ENCODE assay signal across 19 cellular contexts in genomic region chr9:22044583-22044982, GRCh38. TPM values are rescaled to one million over a fixed set of nuclear protein-coding genes. Genes with fewer than 3 reads are reported as not detected.
DNase-seq lines count a peak whose midpoint lies in the region; ATAC-seq and TF ChIP-seq lines count a peak whose summit lies in the region.
"Had no signal": no experiment of that assay in that cellular context is flagged by ENCODE, and none has a peak within 500 bp of the region (broad histone marks: within the 10 kb centered on the region; RNA-seq: fewer than 3 reads in every experiment).

No MANE protein-coding gene starts in this region.

- DNase-seq in AG20443 (ENCODE audit: low spot score) (peak; percentile 63), PC-9 (peak in 1 of 2 experiments; percentile 53), dermis blood vessel endothelial cell (peak; percentile 77), mesenchymal stem cell (peak; percentile 55), thyroid gland (no peak)
- DNase-seq in activated T-cell treated with anti-CD3 and anti-CD28 coated beads, Interleukin-2, amount 50 U/mL, for 1 hour, result no peak
- DNase-seq in NK-92 treated with Interleukin-12 subunit alpha and Interleukin-12 subunit beta, amount 100 ng/mL, for 24 hours (lab: John Stamatoyannopoulos, UW), result no peak
- DNase-seq: activated CD4-positive, alpha-beta T cell treated with anti-CD3 and anti-CD28 coated beads, Interleukin-2, amount 50 U/mL, for 1 hour; activated T-cell treated with anti-CD3 and anti-CD28 coated beads, Interleukin-2, amount 50 U/mL, for 48 hours; amygdala; BE2C; DMS79 treated with DMSO at 0.1 percent for 48 hours; kidney; NCI-H187; NCI-H774; ovary had no signal

- H2BK15ac ChIP-seq in mesenchymal stem cell (ENCODE audit: low read depth, poor library complexity, severe bottlenecking), result no peak overlapping the region

- H3K4me3 ChIP-seq in PC-9, result no peak overlapping the region
- H3K4me3 ChIP-seq in mesenchymal stem cell (ENCODE audit: insufficient read depth in 1 of 2, low read depth in 1 of 2, low read length in 2 of 2), result no peak overlapping the region
- no peak overlapping the region for H3K4me3 ChIP-seq in thyroid gland (replicated peaks in 1 of 3)
- H3K4me3 ChIP-seq: GM12878, ovary had no signal

- H3K18ac ChIP-seq in mesenchymal stem cell (ENCODE audit: low read depth in 1 of 2, low read length in 2 of 2), result no peak overlapping the region

- H2AFZ ChIP-seq in PC-9, result no peak overlapping the region
- no peak overlapping the region for H2AFZ ChIP-seq in mesenchymal stem cell (ENCODE audit: low read depth, low read length)

- no peaks in the 10 kb centered on the region for H4K20me1 ChIP-seq in PC-9 (ENCODE audit: insufficient read depth)

- H3K27me3 ChIP-seq in PC-9 (ENCODE audit: insufficient read depth, low read depth) (no peaks in the 10 kb centered on the region), mesenchymal stem cell (ENCODE audit: control insufficient read depth in 1 of 2, insufficient read depth in 1 of 2, low read length in 2 of 2) (no peaks in the 10 kb centered on the region), thyroid gland (no peaks in the 10 kb centered on the region)
- H3K27me3 ChIP-seq: BE2C, ovary had no signal

- H3K9me2 ChIP-seq in PC-9 (ENCODE audit: insufficient read depth), result no peaks in the 10 kb centered on the region

- no peaks in the 10 kb centered on the region for H3K79me1 ChIP-seq in mesenchymal stem cell (replicated peaks; ENCODE audit: low read length, poor library complexity, severe bottlenecking)

- H3K4me2 ChIP-seq in PC-9, result no peak overlapping the region
- no peak overlapping the region for H3K4me2 ChIP-seq in mesenchymal stem cell (ENCODE audit: low read length, poor library complexity, severe bottlenecking)

- no peaks in the 10 kb centered on the region for H3K79me2 ChIP-seq in PC-9 (ENCODE audit: low read depth)

- BruUV-seq in PC-9 (replicated peaks; lab: Mats Ljungman, UMichigan), result no TSS peak

- no peak for ATAC-seq in HG03108 (IDR thresholded peaks at IDR 0.05; ENCODE audit: unreplicated experiment)
- ATAC-seq: GM12878, HCT116 had no signal

- no peaks in the 10 kb centered on the region for H3K36me3 ChIP-seq in PC-9 (ENCODE audit: low read depth)
- H3K36me3 ChIP-seq in mesenchymal stem cell (ENCODE audit: control insufficient read depth in 1 of 2, insufficient read depth in 2 of 2, low read depth in 1 of 2, low read length in 2 of 2), result no peaks in the 10 kb centered on the region
- H3K36me3 ChIP-seq in thyroid gland, result no peaks in the 10 kb centered on the region
- H3K36me3 ChIP-seq: BE2C, ovary had no signal

- no peak overlapping the region for H2BK120ac ChIP-seq in mesenchymal stem cell (ENCODE audit: low read depth, low read length)

- H3K23ac ChIP-seq in mesenchymal stem cell (ENCODE audit: low read length in 2 of 2), result no peak overlapping the region

- TF ChIP-seq POLR2A in thyroid gland (IDR thresholded peaks at IDR 0.05), result no peak

- H4K8ac ChIP-seq in mesenchymal stem cell (ENCODE audit: low read length), result no peak overlapping the region

- peaks cover 25% of the 10 kb centered on the region for H3F3A ChIP-seq in PC-9 (ENCODE audit: insufficient read depth, low read depth)

- no peak overlapping the region for H2BK5ac ChIP-seq in mesenchymal stem cell (ENCODE audit: low read depth, low read length, poor library complexity, severe bottlenecking)

- POLR2A ChIA-PET in PC-9 (lab: Charles Lee; ENCODE audit: unreplicated experiment), result no interaction called here

- no peak overlapping the region for H2AK5ac ChIP-seq in mesenchymal stem cell (ENCODE audit: low read length, severe bottlenecking)

- H3K14ac ChIP-seq in mesenchymal stem cell (ENCODE audit: low read length in 2 of 2), result no peak overlapping the region

- H3K9me3 ChIP-seq in PC-9 (ENCODE audit: insufficient read depth, low read depth), result no peaks in the 10 kb centered on the region
- no peaks in the 10 kb centered on the region for H3K9me3 ChIP-seq in mesenchymal stem cell (ENCODE audit: control insufficient read depth, low read length)
- H3K9me3 ChIP-seq in thyroid gland, result no peaks in the 10 kb centered on the region
- H3K9me3 ChIP-seq: BE2C, ovary had no signal

- CTCF ChIA-PET in PC-9 (lab: Charles Lee), result no interaction called here

- intact Hi-C loops in PC-9 (cut with micrococcal nuclease; ENCODE audit: unreplicated experiment), result loop anchor here (5.0 kb wide), 2 partner anchors 58 to 173 kb away; no protein-coding TSS in a partner anchor
- intact Hi-C loops in thyroid gland (cut with DNase I), result no loop called here

- H3K9ac ChIP-seq in mesenchymal stem cell (ENCODE audit: low read length), result no peak overlapping the region

- H3K4me1 ChIP-seq in PC-9 (replicated peaks; ENCODE audit: insufficient read depth) (peaks cover 44% of the 10 kb centered on the region), mesenchymal stem cell (ENCODE audit: control insufficient read depth, insufficient read depth, low read depth, low read length) (no peaks in the 10 kb centered on the region), thyroid gland (no peaks in the 10 kb centered on the region)
- H3K4me1 ChIP-seq: BE2C had no signal

- H4K91ac ChIP-seq in mesenchymal stem cell (ENCODE audit: low read length), result no peak overlapping the region

- no peak overlapping the region for H3K4ac ChIP-seq in mesenchymal stem cell (ENCODE audit: low read depth in 1 of 2, low read length in 2 of 2)

- H3K27ac ChIP-seq in PC-9 (0 out of 2 replicates have a peak overlapping the region, but pooled peaks have one; percentile 25), mesenchymal stem cell (ENCODE audit: low read length, poor library complexity, severe bottlenecking) (no peak overlapping the region), thyroid gland (no peak overlapping the region)
- H3K27ac ChIP-seq: ovary had no signal

- H2BK12ac ChIP-seq in mesenchymal stem cell (ENCODE audit: low read length in 2 of 2), result no peak overlapping the region

- TF ChIP-seq CTCF in PC-9 (conservative IDR thresholded peaks at IDR 0.05) (no peak), thyroid gland (IDR thresholded peaks at IDR 0.05) (no peak)

RNA-seq across cellular contexts. Expression of gene CDKN2B, which starts 35.5 kb away (rescaled TPM):
- total RNA-seq in PC-9 (2021), result 33.8 and 40.2 TPM in 2 replicates
- total RNA-seq in dermis blood vessel endothelial cell, result 1.9 and 2.4 TPM in 2 replicates
- polyA plus RNA-seq in mesenchymal stem cell (2013, experiment 1 of 2), result 36.2 TPM
- polyA plus RNA-seq in mesenchymal stem cell (2013, experiment 2 of 2), result 34.9 TPM
- 1 to 10 TPM in 2 of 4 donors, under 1 TPM in 2; 0.44 to 2.0 (median 1.2) TPM for total RNA-seq in thyroid gland

RNA-seq across cellular contexts. Expression of gene CDKN2B-AS1, which starts 50.0 kb away (rescaled TPM):
- total RNA-seq in PC-9 (2021) (11.6 and 12.5 TPM in 2 replicates), dermis blood vessel endothelial cell (0.28 and 2.2 TPM in 2 replicates), thyroid gland (under 1 TPM in 2 of 4 donors, not detected in 2; 0.38 to 0.56 TPM)
- 1.4 TPM for polyA plus RNA-seq in mesenchymal stem cell (2013, experiment 1 of 2)
- 1.9 TPM for polyA plus RNA-seq in mesenchymal stem cell (2013, experiment 2 of 2)

RNA-seq across cellular contexts. Expression of gene CDKN2A, which starts 50.4 kb away (rescaled TPM):
- total RNA-seq in PC-9 (2021) (282 and 404 TPM in 2 replicates), dermis blood vessel endothelial cell (1.0 and 1.3 TPM in 2 replicates), thyroid gland (1 to 10 TPM in 3 of 4 donors, not detected in 1; 1.9 to 2.3 (median 2.1) TPM)
- 82.9 TPM for polyA plus RNA-seq in mesenchymal stem cell (2013, experiment 1 of 2)
- polyA plus RNA-seq in mesenchymal stem cell (2013, experiment 2 of 2), result 83.8 TPM

Comparison
In these comparisons a context has a peak if more than half of its experiments do, and no peak if none do; other contexts are left out.
1. DNase-seq: peak in AG20443 (single experiment), dermis blood vessel endothelial cell (single experiment) and mesenchymal stem cell (single experiment); none in activated T-cell treated with anti-CD3 and anti-CD28 coated beads, Interleukin-2, amount 50 U/mL, for 1 hour (single experiment), thyroid gland (0 of 2) and NK-92 treated with Interleukin-12 subunit alpha and Interleukin-12 subunit beta, amount 100 ng/mL, for 24 hours (single experiment).
2. RNA of gene CDKN2B, which starts 35.5 kb away (total RNA-seq): 33.8 to 40.2 TPM in PC-9; 1.9 to 2.4 TPM in dermis blood vessel endothelial cell and 0.44 to 2.0 TPM in thyroid gland; every median in the first group is over 10 times any median in the second.
3. RNA of gene CDKN2A, which starts 50.4 kb away (total RNA-seq): 282 to 404 TPM in PC-9; 1.9 to 2.3 TPM in thyroid gland and 1.0 to 1.3 TPM in dermis blood vessel endothelial cell; every median in the first group is over 10 times any median in the second.